ENCODE assay signal across 11 cellular contexts in genomic region chr6:72689107-72689954, GRCh38.
A peak's percentile ranks its signal among the peaks of the same experiment; 100 is the strongest.
DNase-seq lines count a peak whose midpoint lies in the region; ATAC-seq lines count a peak whose summit lies in the region.
"Had no signal": no experiment of that assay in that cellular context is flagged by ENCODE, and none has a peak within 500 bp of the region (broad histone marks: within the 10 kb centered on the region; RNA-seq: fewer than 3 reads in every experiment).

No MANE protein-coding gene starts in this region.

- DNase-seq in NCI-H82 (lab: John Stamatoyannopoulos, UW) (peak; percentile 21), NCI-H82 treated with DMSO at 0.1 percent for 48 hours (lab: John Stamatoyannopoulos, UW; ENCODE audit: unreplicated experiment) (no peak), stromal cell of bone marrow (ENCODE audit: low read depth) (peak; percentile 22), HK-2 (ENCODE audit: unreplicated experiment) (no peak), NCI-H1417 (lab: John Stamatoyannopoulos, UW) (no peak), kidney glomerular epithelial cell (lab: John Stamatoyannopoulos, UW) (no peak)
- DNase-seq: gastrocnemius medialis; naive thymus-derived CD8-positive, alpha-beta T cell; NCI-H524 treated with DMSO at 0.1 percent for 48 hours had no signal

- ATAC-seq in HG02610 (IDR thresholded peaks at IDR 0.05; ENCODE audit: unreplicated experiment) (peak; percentile 93), HG03565 (IDR thresholded peaks at IDR 0.05; ENCODE audit: unreplicated experiment) (peak; percentile 78)
- ATAC-seq: gastrocnemius medialis; naive thymus-derived CD8-positive, alpha-beta T cell had no signal

Comparison
In these comparisons a context has a peak if more than half of its experiments do, and no peak if none do; other contexts are left out.
1. DNase-seq: peak in NCI-H82 (single experiment) and stromal cell of bone marrow (single experiment); none in NCI-H82 treated with DMSO at 0.1 percent for 48 hours (single experiment), HK-2 (single experiment), NCI-H1417 (0 of 3) and kidney glomerular epithelial cell (single experiment).